8 cellular contexts compared by ENCODE assay signal in genomic region chr1:119712342-119713038, GRCh38. TPM values are rescaled to one million over a fixed set of nuclear protein-coding genes. Genes with fewer than 3 reads are reported as not detected.
DNase-seq lines count a peak whose midpoint lies in the region; ATAC-seq and TF ChIP-seq lines count a peak whose summit lies in the region.

No MANE protein-coding gene starts in this region.

- WGBS in SK-N-SH (ENCODE audit: low lambda C conversion rate) = under 1% methylated on average over 40 of the region's 51 CpGs

- peak overlapping the region; percentile 83 for H3K9ac ChIP-seq in SK-N-SH

- no peaks in the 10 kb centered on the region for H3K9me2 ChIP-seq in SK-N-SH

- no peaks in the 10 kb centered on the region for H3K9me3 ChIP-seq in BE2C
- H3K9me3 ChIP-seq in SK-N-SH = no peaks in the 10 kb centered on the region
- H3K9me3 ChIP-seq in breast epithelium = no peaks in the 10 kb centered on the region

- TF ChIP-seq EP300 in SK-N-SH (IDR thresholded peaks at IDR 0.05; ENCODE audit: borderline replicate concordance in 1 of 2, low read depth in 1 of 2, low read length in 1 of 2) = no peak; a peak in 1 of 4 replicates

- H3K27ac ChIP-seq in SK-N-SH (ENCODE audit: low read depth in 2 of 2, low read length in 1 of 2) (peak overlapping the region; percentile 63 to 87), breast epithelium (peak overlapping the region; percentile 79 to 88)

- H3F3A ChIP-seq in SK-N-SH (replicated peaks; ENCODE audit: insufficient read depth) = peaks cover 3% of the 10 kb centered on the region

- peak overlapping the region; percentile 91 for H3K4me2 ChIP-seq in SK-N-SH

- TF ChIP-seq RAD21 in SK-N-SH (IDR thresholded peaks at IDR 0.05; ENCODE audit: low read length) = no peak

- H2AFZ ChIP-seq in SK-N-SH (ENCODE audit: low read depth) = peak overlapping the region; percentile 99

- H3K36me3 ChIP-seq in BE2C = peaks cover 9% of the 10 kb centered on the region
- H3K36me3 ChIP-seq in SK-N-SH (replicated peaks in 1 of 2; ENCODE audit: control insufficient read depth in 1 of 2, insufficient read depth in 2 of 2, low read length in 1 of 2) = no peaks in the 10 kb centered on the region
- H3K36me3 ChIP-seq in breast epithelium = no peaks in the 10 kb centered on the region

- CTCF ChIA-PET in SK-N-SH (lab: Yijun Ruan, JAX) = interaction anchor here (1.0 to 2.3 kb wide), 5 partner anchors 15 to 101 kb away, joined by 3 to 8 read pairs (median 3); no protein-coding TSS in a partner anchor

- H4K20me1 ChIP-seq in SK-N-SH (ENCODE audit: insufficient read depth) = no peaks in the 10 kb centered on the region

- H3K27me3 ChIP-seq in BE2C (no peaks in the 10 kb centered on the region), SK-N-SH (ENCODE audit: insufficient read depth) (peaks cover 13% of the 10 kb centered on the region), breast epithelium (no peaks in the 10 kb centered on the region)

- no peak for ATAC-seq in GM19452 (IDR thresholded peaks at IDR 0.05; ENCODE audit: unreplicated experiment)

- DNase-seq in BE2C = peak; percentile 93
- DNase-seq in GM20000 (ENCODE audit: low spot score) = peak; percentile 52
- peak; percentile 90 for DNase-seq in NAMALWA (ENCODE audit: low spot score)
- peak; percentile 90 for DNase-seq in SK-N-SH
- peak; percentile 41 to 55 for DNase-seq in breast epithelium (ENCODE audit: low spot score in 2 of 2)
- DNase-seq in islet precursor cell = peak; percentile 98
- DNase-seq in stimulated activated CD4-positive, alpha-beta T cell treated with anti-CD3 and anti-CD28 coated beads, Interleukin-12 subunit alpha, Interleukin-12 subunit beta, amount 100 ng/mL, for 4 hours = peak; percentile 30

- POLR2A ChIA-PET in SK-N-SH (lab: Yijun Ruan, JAX) = interaction anchor here (1.2 to 1.8 kb wide), 3 partner anchors 14 to 65 kb away, joined by 4 to 7 read pairs (median 5); partner anchors contain the start of gene ZNF697

- H3K79me2 ChIP-seq in SK-N-SH (ENCODE audit: insufficient read depth) = peaks cover 22% of the 10 kb centered on the region

- TF ChIP-seq POLR2A in breast epithelium (IDR thresholded peaks at IDR 0.05) = no peak

- peak overlapping the region; percentile 87 for H3K4me3 ChIP-seq in BE2C (ENCODE audit: low read depth, low read length)
- H3K4me3 ChIP-seq in SK-N-SH (ENCODE audit: low read depth in 2 of 2, low read length in 1 of 2) = peak overlapping the region; percentile 93 to 99
- H3K4me3 ChIP-seq in breast epithelium = peak overlapping the region; percentile 52 to 74 (median 68)

- intact Hi-C loops in breast epithelium (cut with DNase I; ENCODE audit: low total_unique reads) = no loop called here

- H3K4me1 ChIP-seq in BE2C (peaks cover 9% of the 10 kb centered on the region), SK-N-SH (ENCODE audit: control insufficient read depth in 1 of 2, insufficient read depth in 2 of 2, low read depth in 1 of 2, low read length in 1 of 2) (peaks cover 17 to 21% of the 10 kb centered on the region in 2 experiments; a peak in 1 of 4 replicates), breast epithelium (peaks cover 0 to 6% of the 10 kb centered on the region in 2 donors)

- TF ChIP-seq CTCF in BE2C (IDR thresholded peaks at IDR 0.05; ENCODE audit: low read depth, low read length) (no peak), GM20000 (IDR thresholded peaks at IDR 0.05; ENCODE audit: extremely low read depth, missing control alignments) (no peak), SK-N-SH (IDR thresholded peaks at IDR 0.05) (no peak), breast epithelium (IDR thresholded peaks at IDR 0.05) (no peak)

TF ChIP-seq in SK-N-SH, 30 proteins besides CTCF, POLR2A, EP300 and RAD21:
- TF ChIP-seq, protein P1, sequence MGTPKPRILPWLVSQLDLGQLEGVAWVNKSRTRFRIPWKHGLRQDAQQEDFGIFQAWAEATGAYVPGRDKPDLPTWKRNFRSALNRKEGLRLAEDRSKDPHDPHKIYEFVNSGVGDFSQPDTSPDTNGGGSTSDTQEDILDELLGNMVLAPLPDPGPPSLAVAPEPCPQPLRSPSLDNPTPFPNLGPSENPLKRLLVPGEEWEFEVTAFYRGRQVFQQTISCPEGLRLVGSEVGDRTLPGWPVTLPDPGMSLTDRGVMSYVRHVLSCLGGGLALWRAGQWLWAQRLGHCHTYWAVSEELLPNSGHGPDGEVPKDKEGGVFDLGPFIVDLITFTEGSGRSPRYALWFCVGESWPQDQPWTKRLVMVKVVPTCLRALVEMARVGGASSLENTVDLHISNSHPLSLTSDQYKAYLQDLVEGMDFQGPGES (IDR thresholded peaks at IDR 0.05; ENCODE audit: low read depth, low read length) = no peak
- TF ChIP-seq, protein P2, sequence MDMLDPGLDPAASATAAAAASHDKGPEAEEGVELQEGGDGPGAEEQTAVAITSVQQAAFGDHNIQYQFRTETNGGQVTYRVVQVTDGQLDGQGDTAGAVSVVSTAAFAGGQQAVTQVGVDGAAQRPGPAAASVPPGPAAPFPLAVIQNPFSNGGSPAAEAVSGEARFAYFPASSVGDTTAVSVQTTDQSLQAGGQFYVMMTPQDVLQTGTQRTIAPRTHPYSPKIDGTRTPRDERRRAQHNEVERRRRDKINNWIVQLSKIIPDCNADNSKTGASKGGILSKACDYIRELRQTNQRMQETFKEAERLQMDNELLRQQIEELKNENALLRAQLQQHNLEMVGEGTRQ (IDR thresholded peaks at IDR 0.05; ENCODE audit: borderline replicate concordance, low read depth, low read length) = no peak
- peak; percentile 40; the same call in 1 of the 2 replicates for TF ChIP-seq POLR2AphosphoS5 (IDR thresholded peaks at IDR 0.05; ENCODE audit: low read depth, low read length)
- TF ChIP-seq MAX (IDR thresholded peaks at IDR 0.05; ENCODE audit: low read depth) = peak; percentile 82
- TF ChIP-seq, protein P3, sequence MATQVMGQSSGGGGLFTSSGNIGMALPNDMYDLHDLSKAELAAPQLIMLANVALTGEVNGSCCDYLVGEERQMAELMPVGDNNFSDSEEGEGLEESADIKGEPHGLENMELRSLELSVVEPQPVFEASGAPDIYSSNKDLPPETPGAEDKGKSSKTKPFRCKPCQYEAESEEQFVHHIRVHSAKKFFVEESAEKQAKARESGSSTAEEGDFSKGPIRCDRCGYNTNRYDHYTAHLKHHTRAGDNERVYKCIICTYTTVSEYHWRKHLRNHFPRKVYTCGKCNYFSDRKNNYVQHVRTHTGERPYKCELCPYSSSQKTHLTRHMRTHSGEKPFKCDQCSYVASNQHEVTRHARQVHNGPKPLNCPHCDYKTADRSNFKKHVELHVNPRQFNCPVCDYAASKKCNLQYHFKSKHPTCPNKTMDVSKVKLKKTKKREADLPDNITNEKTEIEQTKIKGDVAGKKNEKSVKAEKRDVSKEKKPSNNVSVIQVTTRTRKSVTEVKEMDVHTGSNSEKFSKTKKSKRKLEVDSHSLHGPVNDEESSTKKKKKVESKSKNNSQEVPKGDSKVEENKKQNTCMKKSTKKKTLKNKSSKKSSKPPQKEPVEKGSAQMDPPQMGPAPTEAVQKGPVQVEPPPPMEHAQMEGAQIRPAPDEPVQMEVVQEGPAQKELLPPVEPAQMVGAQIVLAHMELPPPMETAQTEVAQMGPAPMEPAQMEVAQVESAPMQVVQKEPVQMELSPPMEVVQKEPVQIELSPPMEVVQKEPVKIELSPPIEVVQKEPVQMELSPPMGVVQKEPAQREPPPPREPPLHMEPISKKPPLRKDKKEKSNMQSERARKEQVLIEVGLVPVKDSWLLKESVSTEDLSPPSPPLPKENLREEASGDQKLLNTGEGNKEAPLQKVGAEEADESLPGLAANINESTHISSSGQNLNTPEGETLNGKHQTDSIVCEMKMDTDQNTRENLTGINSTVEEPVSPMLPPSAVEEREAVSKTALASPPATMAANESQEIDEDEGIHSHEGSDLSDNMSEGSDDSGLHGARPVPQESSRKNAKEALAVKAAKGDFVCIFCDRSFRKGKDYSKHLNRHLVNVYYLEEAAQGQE (IDR thresholded peaks at IDR 0.05; ENCODE audit: low read depth, low read length) = 0 out of 2 replicates have a peak, but pooled peaks have one; percentile 43
- peak; percentile 27 for TF ChIP-seq CHD2 (IDR thresholded peaks at IDR 0.05; ENCODE audit: low read length, partially characterized antibody)
- peak; percentile 50 for TF ChIP-seq TAF1 (IDR thresholded peaks at IDR 0.05; ENCODE audit: borderline replicate concordance, low read depth, low read length)
- TF ChIP-seq MXI1 (IDR thresholded peaks at IDR 0.05; ENCODE audit: low read depth, low read length) = peak; percentile 30; the same call in 1 of the 2 replicates
- TF ChIP-seq GATA2 (CRISPR knock-in tag; IDR thresholded peaks at IDR 0.05) = no peak
- TF ChIP-seq NFIC (IDR thresholded peaks at IDR 0.05; ENCODE audit: borderline replicate concordance) = peak; percentile 13; the same call in 1 of the 2 replicates
TF ChIP-seq in SK-N-SH: peak in this region for 7.

RNA-seq across cellular contexts. Expression of gene PHGDH, which starts 0.8 kb away (rescaled TPM):
- 436 TPM for polyA plus RNA-seq in BE2C (2012; ENCODE audit: insufficient read depth, insufficient read length, low read depth)
- 30.2 and 30.9 TPM in 2 replicates for polyA plus RNA-seq in SK-N-SH (2012; rRNA removed)
- 19.9 and 21.5 TPM in 2 replicates for polyA plus RNA-seq in SK-N-SH (2012; cell fraction: cytosol; rRNA removed)
- 42.6 and 47.8 TPM in 2 replicates for polyA plus RNA-seq in SK-N-SH (2012; cell fraction: nucleus; rRNA removed)
- 10 to 100 TPM in 2 of 3 donors, 1 to 10 TPM in 1; 6.1 to 54.7 (median 17.7) TPM for total RNA-seq in breast epithelium

RNA-seq across cellular contexts. Expression of gene HMGCS2, which starts 56.2 kb away (rescaled TPM):
- not detected for polyA plus RNA-seq in BE2C (2012; ENCODE audit: insufficient read depth, insufficient read length, low read depth)
- polyA plus RNA-seq in SK-N-SH (2012; rRNA removed) = not detected in 2 replicates
- not detected in 2 replicates for polyA plus RNA-seq in SK-N-SH (2012; cell fraction: cytosol; rRNA removed)
- not detected in 2 replicates for polyA plus RNA-seq in SK-N-SH (2012; cell fraction: nucleus; rRNA removed)
- 100 to 1,000 TPM in 1 of 3 donors, 10 to 100 TPM in 1, under 1 TPM in 1; 0.16 to 142 (median 23.0) TPM for total RNA-seq in breast epithelium

Comparison
In these comparisons a context has a peak if more than half of its experiments do, and no peak if none do; other contexts are left out.
1. DNase-seq: peak in every context shown above with its lines; median percentile 98 in islet precursor cell; 93 in BE2C; 90 in NAMALWA; 90 in SK-N-SH; 52 in GM20000; 48 in breast epithelium; 30 in stimulated activated CD4-positive, alpha-beta T cell treated with anti-CD3 and anti-CD28 coated beads, Interleukin-12 subunit alpha, Interleukin-12 subunit beta, amount 100 ng/mL, for 4 hours.